In genomic region chr15:43795197-43795596, GRCh38 we compare ENCODE assay signal across 1 cellular context.
TF ChIP-seq lines count a peak whose summit lies in the region.

No MANE protein-coding gene starts in this region.

TF ChIP-seq in IMR-90, 13 proteins besides CTCF, POLR2A, EP300 and RAD21 (continued from another document):
- no peak for TF ChIP-seq ELK1 (IDR thresholded peaks at IDR 0.05; ENCODE audit: borderline replicate concordance, low read depth, low read length)
